ENCODE assay signal across 22 cellular contexts in the genomic region with DNA sequence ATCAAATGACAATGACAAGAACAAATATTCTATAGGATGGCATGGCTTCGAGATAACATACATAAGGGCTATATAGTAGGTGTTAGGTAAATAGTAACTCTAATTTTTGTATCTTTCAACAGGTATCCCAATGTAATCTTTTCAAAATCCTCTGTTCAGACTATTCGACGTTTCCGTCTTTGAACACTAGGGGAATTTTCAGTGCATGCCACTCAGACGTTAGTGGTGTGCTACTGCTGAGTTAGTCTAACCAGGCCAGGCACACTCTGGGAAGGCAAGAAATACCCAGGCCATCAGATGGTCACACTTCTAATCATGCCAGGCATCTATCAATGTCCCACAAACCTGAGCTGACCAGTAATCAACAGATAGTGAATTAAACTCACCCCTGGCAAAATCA. TPM values are rescaled to one million over a fixed set of nuclear protein-coding genes. Genes with fewer than 3 reads are reported as not detected.
DNase-seq lines count a peak whose midpoint lies in the region; ATAC-seq, FAIRE-seq and TF ChIP-seq lines count a peak whose summit lies in the region.
"Had no signal": no experiment of that assay in that cellular context is flagged by ENCODE, and none has a peak within 500 bp of the region (broad histone marks: within the 10 kb centered on the region; RNA-seq: fewer than 3 reads in every experiment).

No MANE protein-coding gene starts in this region.

- H3F3A ChIP-seq in Loucy (ENCODE audit: low read depth), result no peaks in the 10 kb centered on the region

- H3K4me1 ChIP-seq in Caco-2, result peaks cover 34% of the 10 kb centered on the region
- H3K4me1 ChIP-seq in Loucy (ENCODE audit: insufficient read depth, low read length, poor library complexity, severe bottlenecking), result peaks cover 32% of the 10 kb centered on the region
- H3K4me1 ChIP-seq in K562 (replicated peaks in 1 of 2; ENCODE audit: control insufficient read depth in 2 of 2, insufficient read depth in 2 of 2, low read length in 2 of 2), result no peaks in the 10 kb centered on the region
- peaks cover 2% of the 10 kb centered on the region for H3K4me1 ChIP-seq in osteoblast (ENCODE audit: insufficient read depth, low read length)
- H3K4me1 ChIP-seq: testis had no signal

- no peak for TF ChIP-seq CTCF in Caco-2 (IDR thresholded peaks at IDR 0.05; ENCODE audit: insufficient read depth in 1 of 2, low read depth in 1 of 2, low read length in 1 of 2, severe bottlenecking in 1 of 2, unreplicated experiment in 1 of 2)
- peak; percentile 51 for TF ChIP-seq CTCF in Loucy (conservative IDR thresholded peaks at IDR 0.05; ENCODE audit: low read length)
- peak; percentile 11 to 20 (median 17); a peak in 1 of 6 replicates for TF ChIP-seq CTCF in K562 (IDR thresholded peaks at IDR 0.05 in 2 of 3, conservative IDR thresholded peaks at IDR 0.05 in 1 of 3; ENCODE audit: insufficient read depth in 2 of 3, low read depth in 1 of 3, low read length in 3 of 3)
- peak; percentile 10 for TF ChIP-seq CTCF in osteoblast (IDR thresholded peaks at IDR 0.05; ENCODE audit: extremely low read depth, low read depth, low read length)

- no peaks in the 10 kb centered on the region for H3K9me3 ChIP-seq in Caco-2
- no peaks in the 10 kb centered on the region for H3K9me3 ChIP-seq in Loucy (ENCODE audit: insufficient read depth, low read depth, low read length)
- no peaks in the 10 kb centered on the region for H3K9me3 ChIP-seq in K562 (replicated peaks; ENCODE audit: control insufficient read depth, insufficient read depth, low read depth, low read length)
- no peaks in the 10 kb centered on the region for H3K9me3 ChIP-seq in osteoblast (ENCODE audit: low read depth, low read length)
- H3K9me3 ChIP-seq: mucosa of descending colon, testis had no signal

- H3K9me3 Mint-ChIP-seq in Caco-2 (ENCODE audit: unreplicated experiment), result no peaks in the 10 kb centered on the region
- H3K9me3 Mint-ChIP-seq: activated T-cell treated with anti-CD3 and anti-CD28 coated beads, Interleukin-2, amount 50 U/mL, for 24 hours; CD4-positive, CD25-positive, alpha-beta regulatory T cell had no signal

- no peaks in the 10 kb centered on the region for H3K36me3 Mint-ChIP-seq in Caco-2 (ENCODE audit: insufficient read depth, unreplicated experiment)
- H3K36me3 Mint-ChIP-seq: CD4-positive, CD25-positive, alpha-beta regulatory T cell had no signal

- CTCF ChIA-PET in Caco-2 (lab: Charles Lee), result no interaction called here
- CTCF ChIA-PET in K562 (lab: Yijun Ruan, JAX; ENCODE audit: low intra/inter-chr PET ratio), result no interaction called here

- in situ Hi-C loops in K562 (cut with MboI), result no loop called here

- FAIRE-seq in K562 (lab: Jason Lieb, UNC), result peak; percentile 74
- FAIRE-seq: GM12892 had no signal

- H3K27ac ChIP-seq in K562 (ENCODE audit: extremely low read depth, low read depth, low read length), result no peak overlapping the region
- no peak overlapping the region for H3K27ac ChIP-seq in osteoblast (ENCODE audit: low read depth, low read length)
- H3K27ac ChIP-seq: cardiac muscle cell, testis had no signal

- no peaks in the 10 kb centered on the region for H4K20me1 ChIP-seq in Loucy (ENCODE audit: insufficient read depth, low read length, poor library complexity, severe bottlenecking)
- peaks cover 7% of the 10 kb centered on the region; the same call in 1 of the 2 replicates for H4K20me1 ChIP-seq in K562 (replicated peaks; ENCODE audit: control insufficient read depth, insufficient read depth, low read length)
- H4K20me1 ChIP-seq in osteoblast (ENCODE audit: insufficient read depth, low read length), result no peaks in the 10 kb centered on the region

- POLR2A ChIA-PET in Caco-2 (lab: Charles Lee), result no interaction called here
- POLR2A ChIA-PET in K562 (lab: Yijun Ruan, JAX), result interaction anchor here (0.5 kb wide), 1 partner anchor 871 kb away, joined by 3 read pairs; no protein-coding TSS in a partner anchor

- H3K79me2 ChIP-seq in Loucy (ENCODE audit: insufficient read depth, low read length) (no peaks in the 10 kb centered on the region), K562 (ENCODE audit: control insufficient read depth, insufficient read depth, low read length) (no peaks in the 10 kb centered on the region), osteoblast (ENCODE audit: insufficient read depth, low read length) (no peaks in the 10 kb centered on the region)

- no peak for TF ChIP-seq RAD21 in K562 (CRISPR knock-in tag; conservative IDR thresholded peaks at IDR 0.05 in 1 of 2, IDR thresholded peaks at IDR 0.05 in 1 of 2)

- H3K27me3 Mint-ChIP-seq in Caco-2 (ENCODE audit: insufficient read depth, unreplicated experiment), result no peaks in the 10 kb centered on the region

- H3K9me2 ChIP-seq in Loucy (replicated peaks; ENCODE audit: low read depth, low read length), result no peaks in the 10 kb centered on the region

- H3K9ac ChIP-seq in Loucy (ENCODE audit: low read depth, low read length, poor library complexity, severe bottlenecking) (no peak overlapping the region), K562 (ENCODE audit: insufficient read depth in 1 of 2, low read depth in 2 of 2, low read length in 2 of 2) (no peak overlapping the region)

- no peak for TF ChIP-seq EP300 in K562 (IDR thresholded peaks at IDR 0.05; ENCODE audit: low read length)

- peak overlapping the region; percentile 61 for H3K27ac Mint-ChIP-seq in Caco-2 (ENCODE audit: unreplicated experiment)
- H3K27ac Mint-ChIP-seq: activated naive CD8-positive, alpha-beta T cell; activated T-cell treated with anti-CD3 and anti-CD28 coated beads, Interleukin-2, amount 50 U/mL, for 24 hours had no signal

- H2AFZ ChIP-seq in Loucy (ENCODE audit: low read length) (no peak overlapping the region), K562 (ENCODE audit: low read depth, low read length) (no peak overlapping the region), osteoblast (ENCODE audit: low read length) (no peak overlapping the region)

- intact Hi-C loops in Caco-2 (cut with micrococcal nuclease; ENCODE audit: unreplicated experiment), result no loop called here
- intact Hi-C loops in K562 (cut with micrococcal nuclease), result loop anchor here (10.0 kb wide), 1 partner anchor 367 kb away; no protein-coding TSS in a partner anchor

- H3K36me3 ChIP-seq in Caco-2 (ENCODE audit: control insufficient read depth, insufficient read depth, low read length) (no peaks in the 10 kb centered on the region), Loucy (ENCODE audit: insufficient read depth, low read length) (no peaks in the 10 kb centered on the region), K562 (ENCODE audit: control insufficient read depth, insufficient read depth, low read length) (no peaks in the 10 kb centered on the region), osteoblast (ENCODE audit: insufficient read depth, low read length) (peaks cover 17% of the 10 kb centered on the region)
- H3K36me3 ChIP-seq: cardiac muscle cell had no signal

- peaks cover 35% of the 10 kb centered on the region for H3K4me1 Mint-ChIP-seq in Caco-2 (ENCODE audit: low read depth, unreplicated experiment)

- 2% methylated on average over 5 of the region's 5 CpGs for WGBS in K562 (ENCODE audit: insufficient coverage, low coverage, missing lambda C conversion rate)

- H3K4me2 ChIP-seq in Loucy (ENCODE audit: low read depth, low read length, poor library complexity, severe bottlenecking) (no peak overlapping the region), K562 (ENCODE audit: insufficient read depth, low read length) (no peak overlapping the region), osteoblast (ENCODE audit: insufficient read depth, low read length) (no peak overlapping the region)

- TF ChIP-seq POLR2A in K562 (conservative IDR thresholded peaks at IDR 0.05), result no peak

- H3K27me3 ChIP-seq in Caco-2 (replicated peaks; ENCODE audit: control insufficient read depth, insufficient read depth, low read length), result no peaks in the 10 kb centered on the region
- no peaks in the 10 kb centered on the region for H3K27me3 ChIP-seq in Loucy (ENCODE audit: insufficient read depth, low read length, poor library complexity, severe bottlenecking)
- H3K27me3 ChIP-seq in K562 (ENCODE audit: control insufficient read depth in 2 of 2, insufficient read depth in 2 of 2, low read length in 2 of 2), result peaks cover 34 to 67% of the 10 kb centered on the region in 2 experiments
- no peaks in the 10 kb centered on the region for H3K27me3 ChIP-seq in osteoblast (ENCODE audit: insufficient read depth, low read length)
- H3K27me3 ChIP-seq: cardiac muscle cell, testis had no signal

- DNase-seq in Caco-2 (no peak), K562 (ENCODE audit: extremely low read depth in 1 of 4, low spot score in 3 of 4) (no peak), osteoblast (ENCODE audit: insufficient read length, low spot score, missing footprints) (no peak), 8988T (no peak), T-helper 9 cell (no peak), amniotic stem cell (lab: John Stamatoyannopoulos, UW) (no peak)
- no peak for DNase-seq in effector CD4-positive, alpha-beta T cell
- DNase-seq: activated CD4-positive, alpha-beta T cell treated with anti-CD3 and anti-CD28 coated beads, Interleukin-2, amount 50 U/mL, for 4 hours; activated T-cell treated with anti-CD3 and anti-CD28 coated beads, Interleukin-2, amount 50 U/mL, for 24 hours; CD4-positive, CD25-positive, alpha-beta regulatory T cell; effector CD8-positive, alpha-beta T cell; HCEC 1CT; mucosa of descending colon; NCI-H187 treated with DMSO at 0.1 percent for 48 hours; NCI-H510A; OCI-M1; stimulated activated CD4-positive, alpha-beta T cell treated with anti-CD3 and anti-CD28 coated beads, Interleukin-4, amount 100 ng/mL, for 24 hours; testis had no signal

- no peaks in the 10 kb centered on the region for H3K9me1 ChIP-seq in K562 (ENCODE audit: control insufficient read depth, insufficient read depth, low read length)

- H3K4me3 ChIP-seq in Caco-2 (ENCODE audit: low read depth, low read length) (no peak overlapping the region), Loucy (ENCODE audit: low read length, poor library complexity, severe bottlenecking) (no peak overlapping the region), K562 (no peak overlapping the region), osteoblast (ENCODE audit: insufficient read depth, low read length) (no peak overlapping the region)
- H3K4me3 ChIP-seq: cardiac muscle cell, mucosa of descending colon, testis had no signal

- no peak overlapping the region for H3K4me3 Mint-ChIP-seq in Caco-2 (ENCODE audit: unreplicated experiment)
- H3K4me3 Mint-ChIP-seq: activated naive CD8-positive, alpha-beta T cell; activated T-cell treated with anti-CD3 and anti-CD28 coated beads, Interleukin-2, amount 50 U/mL, for 24 hours; CD4-positive, CD25-positive, alpha-beta regulatory T cell had no signal

- no TSS peak for BruUV-seq in Caco-2 (replicated peaks; lab: Mats Ljungman, UMichigan)
- no TSS peak for BruUV-seq in K562 (replicated peaks; lab: Mats Ljungman, UMichigan)

- ATAC-seq in K562, result peak; percentile 72
- ATAC-seq: mucosa of descending colon had no signal

RNA-seq across cellular contexts. Expression of a gene that starts 14.6 kb away (rescaled TPM):
- total RNA-seq in Caco-2 (2022) (119 and 120 TPM in 2 replicates), K562 (2014; rRNA removed) (not detected in 2 replicates), K562 (2014; rRNA removed; fragmentation: Illumina TruSeq; extraction: Trizol) (not detected in 2 replicates), K562 (2015; rRNA removed; fragmentation: Illumina TruSeq; extraction: Trizol) (not detected in 2 replicates), K562 (2021) (not detected in 2 replicates), osteoblast (0.29 and 0.36 TPM in 2 replicates)
- total RNA-seq in K562 (2011; cell fraction: chromatin; rRNA removed; ENCODE audit: low replicate concordance), result not detected in 2 replicates
- not detected in 2 replicates for total RNA-seq in K562 (2011; cell fraction: nucleolus; rRNA removed)
- not detected in 2 replicates for total RNA-seq in K562 (2011; cell fraction: nucleoplasm; rRNA removed)
- polyA plus RNA-seq in K562 (2011; rRNA removed) (not detected in 2 replicates), K562 (2014; fragmentation: Illumina TruSeq; extraction: Trizol) (not detected in 2 replicates), K562 (2014; fragmentation: Nextera tagmentation; extraction: Ambion mirVana) (not detected), K562 (2014; rRNA removed) (not detected in 2 replicates)
- polyA plus RNA-seq in K562 (2011; cell fraction: cytosol; rRNA removed), result not detected in 2 replicates
- not detected in 2 replicates for polyA plus RNA-seq in K562 (2011; cell fraction: nucleus; rRNA removed)
- polyA plus RNA-seq in K562 (2012), result not detected in 2 replicates
- not detected in 2 replicates for polyA minus RNA-seq in K562 (2011; rRNA and poly(A)+ RNA removed)
- polyA minus RNA-seq in K562 (2011; cell fraction: cytosol; rRNA and poly(A)+ RNA removed), result not detected in 2 replicates
- polyA minus RNA-seq in K562 (2011; cell fraction: nucleus; rRNA and poly(A)+ RNA removed), result 0.13 TPM in 1 of 2 replicates, not detected in the other

Comparison
In these comparisons a context has a peak if more than half of its experiments do, and no peak if none do; other contexts are left out.
1. CTCF ChIP-seq: peak in Loucy (single experiment), K562 (3 of 3) and osteoblast (single experiment); none in Caco-2 (0 of 2).
2. RNA of a gene that starts 14.6 kb away (total RNA-seq): 119 to 120 TPM in Caco-2; 0.29 to 0.36 TPM in osteoblast and not detected in K562; every median in the first group is over 10 times any median in the second.